20 cellular contexts compared by ENCODE assay signal in genomic region chr4:21205821-21206531, GRCh38.
DNase-seq lines count a peak whose midpoint lies in the region; ATAC-seq, FAIRE-seq and TF ChIP-seq lines count a peak whose summit lies in the region.
"Had no signal": no experiment of that assay in that cellular context is flagged by ENCODE, and none has a peak within 500 bp of the region (broad histone marks: within the 10 kb centered on the region; RNA-seq: fewer than 3 reads in every experiment).

No MANE protein-coding gene starts in this region.

- intact Hi-C loops in endothelial cell of umbilical vein (cut with micrococcal nuclease) (loop anchor here (5.0 kb wide), 1 partner anchor 429 kb away; no protein-coding TSS in a partner anchor), stomach (cut with DNase I; ENCODE audit: low total_unique reads) (no loop called here)

- H3K9ac ChIP-seq in HUES48 (ENCODE audit: low read depth, low read length) = no peak overlapping the region
- H3K9ac ChIP-seq in endothelial cell of umbilical vein (replicated peaks; ENCODE audit: extremely low read depth, insufficient read depth, low read length) = no peak overlapping the region
- H3K9ac ChIP-seq in neural progenitor cell = no peak overlapping the region

- H3K4me2 ChIP-seq in endothelial cell of umbilical vein (ENCODE audit: insufficient read depth, low read length) = no peak overlapping the region
- H3K4me2 ChIP-seq in neural progenitor cell = no peak overlapping the region

- H3K79me2 ChIP-seq in endothelial cell of umbilical vein (ENCODE audit: control insufficient read depth, insufficient read depth, low read length) (no peaks in the 10 kb centered on the region), neural progenitor cell (ENCODE audit: low read depth) (no peaks in the 10 kb centered on the region)

- H4K20me1 ChIP-seq in endothelial cell of umbilical vein (replicated peaks; ENCODE audit: control insufficient read depth, extremely low read depth, insufficient read depth, low read length) = no peaks in the 10 kb centered on the region
- H4K20me1 ChIP-seq in neural progenitor cell (ENCODE audit: low read depth) = no peaks in the 10 kb centered on the region

- no peaks in the 10 kb centered on the region for H3K9me1 ChIP-seq in endothelial cell of umbilical vein (replicated peaks; ENCODE audit: control insufficient read depth, extremely low read depth, insufficient read depth, low read length)

- TF ChIP-seq EP300 in stomach (IDR thresholded peaks at IDR 0.05) = no peak

- TF ChIP-seq CTCF in endothelial cell of umbilical vein (IDR thresholded peaks at IDR 0.05; ENCODE audit: extremely low read depth in 1 of 2, insufficient read depth in 1 of 2, low read depth in 1 of 2, low read length in 2 of 2) = no peak
- no peak for TF ChIP-seq CTCF in neural progenitor cell (IDR thresholded peaks at IDR 0.05)
- no peak for TF ChIP-seq CTCF in stomach (IDR thresholded peaks at IDR 0.05)

- H3K27ac Mint-ChIP-seq in neural progenitor cell = peak overlapping the region; percentile 11
- H3K27ac Mint-ChIP-seq: CD8-positive, alpha-beta memory T cell had no signal

- H3K4me3 ChIP-seq in HUES48 (ENCODE audit: low read depth, low read length) (no peak overlapping the region), endothelial cell of umbilical vein (replicated peaks in 1 of 3; ENCODE audit: insufficient read depth in 1 of 3, low read depth in 1 of 3, low read length in 3 of 3) (no peak overlapping the region), neural progenitor cell (no peak overlapping the region), stomach (no peak overlapping the region)

- DNase-seq in M059J (ENCODE audit: low read depth) = peak; percentile 42
- peak; percentile 63 for DNase-seq in endothelial cell of umbilical vein (ENCODE audit: low read depth, low spot score)
- peak; percentile 19 for DNase-seq in neural progenitor cell (ENCODE audit: low spot score)
- no peak for DNase-seq in stomach
- no peak for DNase-seq in 8988T
- DNase-seq: ACHN; C1 segment of cervical spinal cord; CD8-positive, alpha-beta memory T cell; DMS79 treated with DMSO at 0.1 percent for 48 hours; NCI-H187; NCI-H2107; NCI-H510A; NCI-H748 treated with DMSO at 0.1 percent for 48 hours; NK-92 treated with Interleukin-12 subunit alpha and Interleukin-12 subunit beta, amount 100 ng/mL, for 24 hours had no signal

- TF ChIP-seq POLR2A in endothelial cell of umbilical vein (IDR thresholded peaks at IDR 0.05; ENCODE audit: low read depth, low read length) = no peak
- no peak for TF ChIP-seq POLR2A in stomach (IDR thresholded peaks at IDR 0.05)

- H3K27ac ChIP-seq in HUES48 (ENCODE audit: low read depth, low read length) = peak overlapping the region; percentile 66
- H3K27ac ChIP-seq in endothelial cell of umbilical vein (ENCODE audit: insufficient read depth, low read depth, low read length) = no peak overlapping the region
- no peak overlapping the region for H3K27ac ChIP-seq in neural progenitor cell
- H3K27ac ChIP-seq in stomach = no peak overlapping the region

- H3K4me1 Mint-ChIP-seq in neural progenitor cell = peaks cover 37% of the 10 kb centered on the region
- H3K4me1 Mint-ChIP-seq: CD8-positive, alpha-beta memory T cell had no signal

- no peaks in the 10 kb centered on the region for H3K4me1 ChIP-seq in HUES48 (ENCODE audit: control insufficient read depth, insufficient read depth, low read length)
- H3K4me1 ChIP-seq in endothelial cell of umbilical vein (ENCODE audit: control insufficient read depth, extremely low read depth, insufficient read depth, low read length) = peaks cover 14% of the 10 kb centered on the region
- H3K4me1 ChIP-seq in neural progenitor cell = no peaks in the 10 kb centered on the region
- peaks cover 0 to 7% (median 0%) of the 10 kb centered on the region in 4 donors for H3K4me1 ChIP-seq in stomach

- CTCF ChIA-PET in endothelial cell of umbilical vein (lab: Charles Lee) = interaction anchor here (0.7 to 2.2 kb wide), 6 partner anchors 9 to 432 kb away, joined by 3 to 10 read pairs (median 4); no protein-coding TSS in a partner anchor

- no peak overlapping the region for H3K4me3 Mint-ChIP-seq in neural progenitor cell
- H3K4me3 Mint-ChIP-seq: CD8-positive, alpha-beta memory T cell had no signal

- no peaks in the 10 kb centered on the region for H3K36me3 Mint-ChIP-seq in neural progenitor cell
- H3K36me3 Mint-ChIP-seq: CD8-positive, alpha-beta memory T cell had no signal

- no peaks in the 10 kb centered on the region for H3F3A ChIP-seq in neural progenitor cell (ENCODE audit: low read depth)

- no peak for ATAC-seq in HG02763 (IDR thresholded peaks at IDR 0.05; ENCODE audit: unreplicated experiment)
- ATAC-seq: Right ventricle myocardium inferior had no signal

- H2AFZ ChIP-seq in endothelial cell of umbilical vein (ENCODE audit: low read depth, low read length) (no peak overlapping the region), neural progenitor cell (replicated peaks) (no peak overlapping the region)

- dilution Hi-C loops in endothelial cell of umbilical vein (cut with MboI; ENCODE audit: extremely low pct_ligation_motif_present, low sequenced_read_pairs) = no loop called here

- no TSS peak for BruUV-seq in endothelial cell of umbilical vein (replicated peaks; lab: Mats Ljungman, UMichigan)

- H3K36me3 ChIP-seq in HUES48 (ENCODE audit: control insufficient read depth, insufficient read depth, low read length) = no peaks in the 10 kb centered on the region
- H3K36me3 ChIP-seq in endothelial cell of umbilical vein (ENCODE audit: control insufficient read depth in 2 of 2, extremely low read depth in 1 of 2, insufficient read depth in 2 of 2, low read length in 2 of 2) = no peaks in the 10 kb centered on the region
- H3K36me3 ChIP-seq in neural progenitor cell = no peaks in the 10 kb centered on the region
- H3K36me3 ChIP-seq in stomach = no peaks in the 10 kb centered on the region

- H3K9me3 Mint-ChIP-seq in neural progenitor cell = no peaks in the 10 kb centered on the region

- POLR2A ChIA-PET in endothelial cell of umbilical vein (lab: Charles Lee) = no interaction called here

- peak; percentile 40 for FAIRE-seq in endothelial cell of umbilical vein (lab: Jason Lieb, UNC)
- FAIRE-seq: D721Med, H54, RCC 7860 had no signal

- H3K9me3 ChIP-seq in HUES48 (ENCODE audit: control insufficient read depth, insufficient read depth, low read length) (no peaks in the 10 kb centered on the region), endothelial cell of umbilical vein (replicated peaks; ENCODE audit: control insufficient read depth, insufficient read depth, low read length) (no peaks in the 10 kb centered on the region), neural progenitor cell (ENCODE audit: low read depth) (no peaks in the 10 kb centered on the region), stomach (no peaks in the 10 kb centered on the region)

- no peaks in the 10 kb centered on the region for H3K27me3 ChIP-seq in HUES48 (ENCODE audit: control insufficient read depth, insufficient read depth, low read length)
- no peaks in the 10 kb centered on the region for H3K27me3 ChIP-seq in endothelial cell of umbilical vein (ENCODE audit: control insufficient read depth in 2 of 2, insufficient read depth in 2 of 2, low read length in 2 of 2)
- H3K27me3 ChIP-seq in neural progenitor cell = no peaks in the 10 kb centered on the region
- H3K27me3 ChIP-seq in stomach = no peaks in the 10 kb centered on the region

- H3K27me3 Mint-ChIP-seq in neural progenitor cell (ENCODE audit: insufficient read depth, low read depth) = peaks cover 10% of the 10 kb centered on the region
- H3K27me3 Mint-ChIP-seq: CD8-positive, alpha-beta memory T cell had no signal

- WGBS in stomach, 5 donors = 10 to 20% (median 13%) methylated on average over 6 of the region's 6 CpGs

TF ChIP-seq in endothelial cell of umbilical vein, 7 proteins besides CTCF, POLR2A, EP300 and RAD21:
- TF ChIP-seq EZH2 (IDR thresholded peaks at IDR 0.05; ENCODE audit: borderline replicate concordance, low read depth, low read length, severe bottlenecking) (no peak), MYC (IDR thresholded peaks at IDR 0.05; ENCODE audit: low read depth, low read length) (no peak), POLR2AphosphoS5 (IDR thresholded peaks at IDR 0.05; ENCODE audit: insufficient read depth, low read depth, low read length) (no peak), MAX (IDR thresholded peaks at IDR 0.05; ENCODE audit: insufficient read depth, insufficient read length) (no peak), GATA2 (IDR thresholded peaks at IDR 0.05; ENCODE audit: insufficient read depth, insufficient read length, low read depth, low read length) (peak; percentile 85), FOS (IDR thresholded peaks at IDR 0.05; ENCODE audit: borderline replicate concordance, insufficient read depth, low read length) (peak; percentile 13), JUN (IDR thresholded peaks at IDR 0.05; ENCODE audit: borderline replicate concordance, insufficient read depth, insufficient read length, low read depth) (no peak)

Comparison
In these comparisons a context has a peak if more than half of its experiments do, and no peak if none do; other contexts are left out.
1. DNase-seq: peak in M059J (single experiment), endothelial cell of umbilical vein (single experiment) and neural progenitor cell (single experiment); none in stomach (single experiment) and 8988T (single experiment).